ENCODE assay signal across 22 cellular contexts in genomic region chr12:104859144-104859543, GRCh38.
DNase-seq lines count a peak whose midpoint lies in the region; TF ChIP-seq lines count a peak whose summit lies in the region.
"Had no signal": no experiment of that assay in that cellular context is flagged by ENCODE, and none has a peak within 500 bp of the region (broad histone marks: within the 10 kb centered on the region; RNA-seq: fewer than 3 reads in every experiment).

No MANE protein-coding gene starts in this region.

- in situ Hi-C loops in KBM-7 (cut with MboI; ENCODE audit: low pct_unique_long_range_greater_than_20kb, low sequenced_read_pairs): no loop called here

- H3K27me3 ChIP-seq in breast epithelium: no peaks in the 10 kb centered on the region
- no peaks in the 10 kb centered on the region for H3K27me3 ChIP-seq in adipocyte (replicated peaks; ENCODE audit: control insufficient read depth, insufficient read depth, low read length)
- H3K27me3 ChIP-seq in skeletal muscle tissue (ENCODE audit: control insufficient read depth in 3 of 3, insufficient read depth in 3 of 3, low read length in 3 of 3): no peaks in the 10 kb centered on the region
- H3K27me3 ChIP-seq: Peyer's patch, transverse colon had no signal

- POLR2A ChIA-PET in MCF 10A (lab: Yijun Ruan, JAX): no interaction called here

- H3K4me3 ChIP-seq in breast epithelium: no peak overlapping the region
- peak overlapping the region; percentile 11 for H3K4me3 ChIP-seq in adipocyte (ENCODE audit: low read length)
- no peak overlapping the region for H3K4me3 ChIP-seq in foreskin fibroblast (ENCODE audit: low read depth in 1 of 2, low read length in 2 of 2)
- no peak overlapping the region for H3K4me3 ChIP-seq in skeletal muscle tissue (ENCODE audit: low read length in 3 of 3)
- H3K4me3 ChIP-seq: Peyer's patch, transverse colon had no signal

- no peaks in the 10 kb centered on the region for H3K4me1 ChIP-seq in breast epithelium
- H3K4me1 ChIP-seq in adipocyte (ENCODE audit: control insufficient read depth, insufficient read depth, low read length): peaks cover 33% of the 10 kb centered on the region
- H3K4me1 ChIP-seq in skeletal muscle tissue (ENCODE audit: control insufficient read depth in 3 of 3, insufficient read depth in 3 of 3, low read length in 3 of 3): no peaks in the 10 kb centered on the region
- H3K4me1 ChIP-seq: Peyer's patch, transverse colon had no signal

- H3K9ac ChIP-seq in adipocyte (ENCODE audit: low read length) (peak overlapping the region; percentile 28), skeletal muscle tissue (ENCODE audit: low read depth in 1 of 3, low read length in 3 of 3) (no peak overlapping the region)
- H3K9ac ChIP-seq: KMS-11 had no signal

- H3K36me3 ChIP-seq in breast epithelium (no peaks in the 10 kb centered on the region), adipocyte (ENCODE audit: control insufficient read depth, insufficient read depth, low read length, severe bottlenecking) (peaks cover 4% of the 10 kb centered on the region), skeletal muscle tissue (ENCODE audit: control insufficient read depth in 3 of 3, insufficient read depth in 3 of 3, low read length in 3 of 3) (no peaks in the 10 kb centered on the region)

- H3K4me1 Mint-ChIP-seq in MCF 10A (ENCODE audit: insufficient read depth, unreplicated experiment): peaks cover 7% of the 10 kb centered on the region
- H3K4me1 Mint-ChIP-seq: activated B cell treated with CpG ODN at 0.5 μM for 24 hours; activated T-helper 17 cell treated with anti-CD3 and anti-CD28 coated beads, Interleukin-2, amount 50 U/mL, for 72 hours; stimulated activated effector memory CD8-positive, alpha-beta T cell treated with anti-CD3 and anti-CD28 coated beads, Interleukin-12 subunit alpha, Interleukin-12 subunit beta, amount 100 ng/mL, for 72 hours had no signal

- H3K36me3 Mint-ChIP-seq in MCF 10A (ENCODE audit: insufficient read depth, unreplicated experiment): no peaks in the 10 kb centered on the region

- TF ChIP-seq POLR2A in breast epithelium (IDR thresholded peaks at IDR 0.05): no peak

- H3K4me3 Mint-ChIP-seq in MCF 10A (ENCODE audit: unreplicated experiment): no peak overlapping the region
- H3K4me3 Mint-ChIP-seq: activated B cell treated with CpG ODN at 0.5 μM for 24 hours; activated T-helper 17 cell treated with anti-CD3 and anti-CD28 coated beads, Interleukin-2, amount 50 U/mL, for 72 hours; stimulated activated effector memory CD8-positive, alpha-beta T cell treated with anti-CD3 and anti-CD28 coated beads, Interleukin-12 subunit alpha, Interleukin-12 subunit beta, amount 100 ng/mL, for 72 hours had no signal

- no peaks in the 10 kb centered on the region for H3K9me3 Mint-ChIP-seq in MCF 10A (ENCODE audit: unreplicated experiment)
- H3K9me3 Mint-ChIP-seq: activated B cell treated with CpG ODN at 0.5 μM for 24 hours; activated T-helper 17 cell treated with anti-CD3 and anti-CD28 coated beads, Interleukin-2, amount 50 U/mL, for 72 hours; stimulated activated effector memory CD8-positive, alpha-beta T cell treated with anti-CD3 and anti-CD28 coated beads, Interleukin-12 subunit alpha, Interleukin-12 subunit beta, amount 100 ng/mL, for 72 hours had no signal

- no peak overlapping the region for H3K27ac Mint-ChIP-seq in MCF 10A (ENCODE audit: low read depth, unreplicated experiment)
- H3K27ac Mint-ChIP-seq: activated B cell treated with CpG ODN at 0.5 μM for 24 hours; activated T-helper 17 cell treated with anti-CD3 and anti-CD28 coated beads, Interleukin-2, amount 50 U/mL, for 72 hours; stimulated activated effector memory CD8-positive, alpha-beta T cell treated with anti-CD3 and anti-CD28 coated beads, Interleukin-12 subunit alpha, Interleukin-12 subunit beta, amount 100 ng/mL, for 72 hours had no signal

- no TSS peak for BruUV-seq in MCF 10A (replicated peaks; lab: Mats Ljungman, UMichigan)

- DNase-seq in MCF 10A (ENCODE audit: unreplicated experiment) (peak; percentile 6), breast epithelium (ENCODE audit: low spot score in 2 of 2) (no peak), adipocyte (ENCODE audit: low read depth) (no peak), foreskin fibroblast (peak; percentile 49 to 54), KBM-7 (no peak), DMS153 treated with DMSO at 0.1 percent for 48 hours (lab: John Stamatoyannopoulos, UW; ENCODE audit: unreplicated experiment) (no peak), islet precursor cell (no peak)
- DNase-seq: 8988T, activated B cell treated with CpG ODN at 0.5 μM for 24 hours, DND-41, head of caudate nucleus, kidney, NCI-H2171 treated with DMSO at 0.1 percent for 48 hours, nucleus accumbens, Peyer's patch, small intestine, T-helper 1 cell, transverse colon had no signal

- TF ChIP-seq CTCF in MCF 10A (IDR thresholded peaks at IDR 0.05; ENCODE audit: unreplicated experiment): no peak
- TF ChIP-seq CTCF in breast epithelium (IDR thresholded peaks at IDR 0.05): no peak
- no peak for TF ChIP-seq CTCF in foreskin fibroblast (IDR thresholded peaks at IDR 0.05; ENCODE audit: low read depth, low read length)

- no peaks in the 10 kb centered on the region for H3K27me3 Mint-ChIP-seq in MCF 10A (ENCODE audit: insufficient read depth, unreplicated experiment)
- H3K27me3 Mint-ChIP-seq: activated B cell treated with CpG ODN at 0.5 μM for 24 hours; activated T-helper 17 cell treated with anti-CD3 and anti-CD28 coated beads, Interleukin-2, amount 50 U/mL, for 72 hours had no signal

- intact Hi-C loops in MCF 10A (cut with micrococcal nuclease) (no loop called here), breast epithelium (cut with DNase I; ENCODE audit: low total_unique reads) (no loop called here)

- H3K27ac ChIP-seq in breast epithelium (no peak overlapping the region), skeletal muscle tissue (ENCODE audit: low read depth, low read length) (peak overlapping the region; percentile 22)
- H3K27ac ChIP-seq: KMS-11, Peyer's patch, transverse colon had no signal

- CTCF ChIA-PET in MCF 10A (lab: Yijun Ruan, JAX): interaction anchor here (1.1 kb wide), 1 partner anchor 17 kb away, joined by 3 read pairs; no protein-coding TSS in a partner anchor

- H3K9me3 ChIP-seq in breast epithelium (no peaks in the 10 kb centered on the region), adipocyte (ENCODE audit: control insufficient read depth, low read length) (no peaks in the 10 kb centered on the region), skeletal muscle tissue (ENCODE audit: control insufficient read depth in 3 of 3, low read length in 3 of 3) (no peaks in the 10 kb centered on the region)
- H3K9me3 ChIP-seq: Peyer's patch, transverse colon had no signal

Comparison
In these comparisons a context has a peak if more than half of its experiments do, and no peak if none do; other contexts are left out.
1. DNase-seq: peak in MCF 10A (single experiment) and foreskin fibroblast (2 of 2); none in breast epithelium (0 of 2), adipocyte (single experiment), KBM-7 (single experiment), DMS153 treated with DMSO at 0.1 percent for 48 hours (single experiment) and islet precursor cell (single experiment).